2 cellular contexts compared by ENCODE assay signal in the genomic region with DNA sequence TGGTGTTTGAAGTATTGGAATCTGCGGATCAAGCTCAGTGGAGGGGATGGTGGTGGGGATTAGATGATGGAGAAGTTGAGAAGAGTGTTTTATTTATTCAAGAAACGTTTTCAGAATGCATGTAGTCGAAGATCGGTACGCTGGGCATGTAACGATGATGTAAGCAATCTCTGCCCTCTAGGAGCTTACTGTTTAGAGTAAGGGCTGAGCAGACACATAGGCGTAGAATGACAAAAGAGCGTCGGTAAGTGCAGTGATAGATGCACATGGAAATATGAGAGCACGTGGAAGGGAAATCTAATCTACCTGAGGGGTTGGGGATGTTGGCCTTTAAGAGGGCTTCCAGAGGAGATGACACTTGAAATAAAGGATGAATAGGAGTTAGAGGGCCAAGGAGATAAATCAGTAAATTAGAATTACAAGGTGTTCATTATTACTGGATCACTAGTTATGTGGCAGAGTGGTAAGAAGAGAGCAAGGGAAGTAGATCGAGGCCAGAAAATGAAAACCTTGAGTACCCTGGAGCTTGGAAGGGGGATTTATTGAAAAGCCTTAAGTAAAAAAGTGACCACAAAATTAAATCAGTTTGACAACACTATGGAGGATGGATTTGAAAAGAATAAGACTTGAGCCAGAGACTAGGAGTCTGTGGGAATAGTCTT.
TF ChIP-seq lines count a peak whose summit lies in the region.

No MANE protein-coding gene starts in this region.

TF ChIP-seq in IMR-90, 13 proteins besides CTCF, POLR2A, EP300 and RAD21:
- TF ChIP-seq RFX5 (IDR thresholded peaks at IDR 0.05; ENCODE audit: low read depth, low read length) (no peak), FOS (IDR thresholded peaks at IDR 0.05; ENCODE audit: low read depth, low read length) (no peak), NFE2L2 (IDR thresholded peaks at IDR 0.05; ENCODE audit: low read depth, low read length) (no peak), BHLHE40 (IDR thresholded peaks at IDR 0.05; ENCODE audit: low read depth, low read length) (no peak), MAZ (IDR thresholded peaks at IDR 0.05; ENCODE audit: borderline replicate concordance, low read depth, low read length) (no peak), MAFK (IDR thresholded peaks at IDR 0.05; ENCODE audit: low read depth, low read length) (no peak), CEBPB (IDR thresholded peaks at IDR 0.05; ENCODE audit: low read depth, low read length) (no peak), MXI1 (IDR thresholded peaks at IDR 0.05; ENCODE audit: borderline replicate concordance, low read depth, low read length) (no peak), RCOR1 (IDR thresholded peaks at IDR 0.05; ENCODE audit: insufficient replicate concordance, low read length) (no peak), CHD1 (IDR thresholded peaks at IDR 0.05; ENCODE audit: low read depth, low read length) (no peak), SMC3 (IDR thresholded peaks at IDR 0.05; ENCODE audit: low read depth, low read length) (no peak)
- TF ChIP-seq, protein P1, sequence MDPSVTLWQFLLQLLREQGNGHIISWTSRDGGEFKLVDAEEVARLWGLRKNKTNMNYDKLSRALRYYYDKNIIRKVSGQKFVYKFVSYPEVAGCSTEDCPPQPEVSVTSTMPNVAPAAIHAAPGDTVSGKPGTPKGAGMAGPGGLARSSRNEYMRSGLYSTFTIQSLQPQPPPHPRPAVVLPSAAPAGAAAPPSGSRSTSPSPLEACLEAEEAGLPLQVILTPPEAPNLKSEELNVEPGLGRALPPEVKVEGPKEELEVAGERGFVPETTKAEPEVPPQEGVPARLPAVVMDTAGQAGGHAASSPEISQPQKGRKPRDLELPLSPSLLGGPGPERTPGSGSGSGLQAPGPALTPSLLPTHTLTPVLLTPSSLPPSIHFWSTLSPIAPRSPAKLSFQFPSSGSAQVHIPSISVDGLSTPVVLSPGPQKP (IDR thresholded peaks at IDR 0.05; ENCODE audit: borderline replicate concordance, low read depth, low read length): no peak

TF ChIP-seq in WTC11, 78 proteins besides CTCF, POLR2A, EP300 and RAD21:
- TF ChIP-seq, protein P2, sequence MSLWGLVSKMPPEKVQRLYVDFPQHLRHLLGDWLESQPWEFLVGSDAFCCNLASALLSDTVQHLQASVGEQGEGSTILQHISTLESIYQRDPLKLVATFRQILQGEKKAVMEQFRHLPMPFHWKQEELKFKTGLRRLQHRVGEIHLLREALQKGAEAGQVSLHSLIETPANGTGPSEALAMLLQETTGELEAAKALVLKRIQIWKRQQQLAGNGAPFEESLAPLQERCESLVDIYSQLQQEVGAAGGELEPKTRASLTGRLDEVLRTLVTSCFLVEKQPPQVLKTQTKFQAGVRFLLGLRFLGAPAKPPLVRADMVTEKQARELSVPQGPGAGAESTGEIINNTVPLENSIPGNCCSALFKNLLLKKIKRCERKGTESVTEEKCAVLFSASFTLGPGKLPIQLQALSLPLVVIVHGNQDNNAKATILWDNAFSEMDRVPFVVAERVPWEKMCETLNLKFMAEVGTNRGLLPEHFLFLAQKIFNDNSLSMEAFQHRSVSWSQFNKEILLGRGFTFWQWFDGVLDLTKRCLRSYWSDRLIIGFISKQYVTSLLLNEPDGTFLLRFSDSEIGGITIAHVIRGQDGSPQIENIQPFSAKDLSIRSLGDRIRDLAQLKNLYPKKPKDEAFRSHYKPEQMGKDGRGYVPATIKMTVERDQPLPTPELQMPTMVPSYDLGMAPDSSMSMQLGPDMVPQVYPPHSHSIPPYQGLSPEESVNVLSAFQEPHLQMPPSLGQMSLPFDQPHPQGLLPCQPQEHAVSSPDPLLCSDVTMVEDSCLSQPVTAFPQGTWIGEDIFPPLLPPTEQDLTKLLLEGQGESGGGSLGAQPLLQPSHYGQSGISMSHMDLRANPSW (CRISPR knock-in tag; conservative IDR thresholded peaks at IDR 0.05; ENCODE audit: low read depth): no peak
- TF ChIP-seq HMGA2 (CRISPR knock-in tag; IDR thresholded peaks at IDR 0.05): no peak
- no peak for TF ChIP-seq NFE2L1 (CRISPR knock-in tag; IDR thresholded peaks at IDR 0.05)
- TF ChIP-seq, protein P3, sequence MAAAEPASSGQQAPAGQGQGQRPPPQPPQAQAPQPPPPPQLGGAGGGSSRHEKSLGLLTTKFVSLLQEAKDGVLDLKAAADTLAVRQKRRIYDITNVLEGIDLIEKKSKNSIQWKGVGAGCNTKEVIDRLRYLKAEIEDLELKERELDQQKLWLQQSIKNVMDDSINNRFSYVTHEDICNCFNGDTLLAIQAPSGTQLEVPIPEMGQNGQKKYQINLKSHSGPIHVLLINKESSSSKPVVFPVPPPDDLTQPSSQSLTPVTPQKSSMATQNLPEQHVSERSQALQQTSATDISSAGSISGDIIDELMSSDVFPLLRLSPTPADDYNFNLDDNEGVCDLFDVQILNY (CRISPR knock-in tag; IDR thresholded peaks at IDR 0.05): no peak
- no peak for TF ChIP-seq CREM (CRISPR knock-in tag; IDR thresholded peaks at IDR 0.05)
- TF ChIP-seq, protein P4, sequence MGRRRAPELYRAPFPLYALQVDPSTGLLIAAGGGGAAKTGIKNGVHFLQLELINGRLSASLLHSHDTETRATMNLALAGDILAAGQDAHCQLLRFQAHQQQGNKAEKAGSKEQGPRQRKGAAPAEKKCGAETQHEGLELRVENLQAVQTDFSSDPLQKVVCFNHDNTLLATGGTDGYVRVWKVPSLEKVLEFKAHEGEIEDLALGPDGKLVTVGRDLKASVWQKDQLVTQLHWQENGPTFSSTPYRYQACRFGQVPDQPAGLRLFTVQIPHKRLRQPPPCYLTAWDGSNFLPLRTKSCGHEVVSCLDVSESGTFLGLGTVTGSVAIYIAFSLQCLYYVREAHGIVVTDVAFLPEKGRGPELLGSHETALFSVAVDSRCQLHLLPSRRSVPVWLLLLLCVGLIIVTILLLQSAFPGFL (CRISPR knock-in tag; IDR thresholded peaks at IDR 0.05; ENCODE audit: borderline replicate concordance): no peak
- TF ChIP-seq RORB (CRISPR knock-in tag; IDR thresholded peaks at IDR 0.05): no peak
